11 cellular contexts compared by ENCODE assay signal in genomic region chr17:68461589-68461988, GRCh38. TPM values are rescaled to one million over a fixed set of nuclear protein-coding genes. Genes with fewer than 3 reads are reported as not detected.
DNase-seq lines count a peak whose midpoint lies in the region; ATAC-seq, FAIRE-seq and TF ChIP-seq lines count a peak whose summit lies in the region.
"Had no signal": no experiment of that assay in that cellular context is flagged by ENCODE, and none has a peak within 500 bp of the region (broad histone marks: within the 10 kb centered on the region; RNA-seq: fewer than 3 reads in every experiment).

No MANE protein-coding gene starts in this region.

- TF ChIP-seq CTCF in BE2C (IDR thresholded peaks at IDR 0.05; ENCODE audit: low read depth, low read length): no peak

- no peaks in the 10 kb centered on the region for H3K9me3 Mint-ChIP-seq in T-helper 2 cell treated with Interferon-gamma antibody and Interleukin-4, amounts not matched to agents 5 μg/mL and 100 μg/mL, for 36 hours
- H3K9me3 Mint-ChIP-seq: HFFc6, IgD-negative memory B cell had no signal

- H3K36me3 Mint-ChIP-seq in T-helper 2 cell treated with Interferon-gamma antibody and Interleukin-4, amounts not matched to agents 5 μg/mL and 100 μg/mL, for 36 hours (ENCODE audit: low read depth): no peaks in the 10 kb centered on the region
- H3K36me3 Mint-ChIP-seq: IgD-negative memory B cell had no signal

- FAIRE-seq in GM12892 (lab: Jason Lieb, UNC) (peak; percentile 71), urothelium cell line (lab: Jason Lieb, UNC) (no peak)

- TF ChIP-seq POLR2A in GM12892 (IDR thresholded peaks at IDR 0.05; ENCODE audit: low read depth, low read length): no peak

- no peaks in the 10 kb centered on the region for H3K27me3 Mint-ChIP-seq in T-helper 2 cell treated with Interferon-gamma antibody and Interleukin-4, amounts not matched to agents 5 μg/mL and 100 μg/mL, for 36 hours (ENCODE audit: low read depth)
- H3K27me3 Mint-ChIP-seq: IgD-negative memory B cell had no signal

- H3K27ac ChIP-seq in epithelial cell of prostate: peak overlapping the region; percentile 30

- no peaks in the 10 kb centered on the region for H3K36me3 ChIP-seq in BE2C

- peak overlapping the region; percentile 90 for H3K27ac Mint-ChIP-seq in T-helper 2 cell treated with Interferon-gamma antibody and Interleukin-4, amounts not matched to agents 5 μg/mL and 100 μg/mL, for 36 hours
- H3K27ac Mint-ChIP-seq: HFFc6 had no signal

- no peak overlapping the region for H3K4me3 ChIP-seq in BE2C (ENCODE audit: low read depth, low read length)

- H3K9me3 ChIP-seq in BE2C: no peaks in the 10 kb centered on the region

- H3K27me3 ChIP-seq in BE2C: no peaks in the 10 kb centered on the region

- H3K4me3 Mint-ChIP-seq in T-helper 2 cell treated with Interferon-gamma antibody and Interleukin-4, amounts not matched to agents 5 μg/mL and 100 μg/mL, for 36 hours: peak overlapping the region; percentile 85
- H3K4me3 Mint-ChIP-seq: HFFc6 had no signal

- peaks cover 60% of the 10 kb centered on the region for H3K4me1 Mint-ChIP-seq in T-helper 2 cell treated with Interferon-gamma antibody and Interleukin-4, amounts not matched to agents 5 μg/mL and 100 μg/mL, for 36 hours (ENCODE audit: low read depth)

- DNase-seq in BE2C (peak; percentile 59), GM12892 (ENCODE audit: insufficient read length) (no peak), epithelial cell of prostate (ENCODE audit: low read depth, low spot score) (no peak), urothelium cell line (ENCODE audit: low spot score) (no peak), nucleus accumbens (lab: John Stamatoyannopoulos, UW) (no peak)
- peak; percentile 48 for DNase-seq in T-helper 2 cell treated with Interferon-gamma antibody and Interleukin-4, amounts not matched to agents 5 μg/mL and 100 μg/mL, for 36 hours (ENCODE audit: low spot score)
- DNase-seq: HFFc6, trophoblast cell had no signal

- no peak for ATAC-seq in GM19463 (IDR thresholded peaks at IDR 0.05; ENCODE audit: unreplicated experiment)
- ATAC-seq in HG03457 (IDR thresholded peaks at IDR 0.05; ENCODE audit: unreplicated experiment): no peak

- H3K4me1 ChIP-seq in BE2C: peaks cover 15% of the 10 kb centered on the region

RNA-seq across cellular contexts. Expression of gene WIPI1, which starts 4.3 kb away (rescaled TPM):
- 5.2 TPM for polyA plus RNA-seq in BE2C (2012; ENCODE audit: insufficient read depth, insufficient read length, low read depth)
- 11.4 TPM for polyA plus RNA-seq in GM12892 (2012; ENCODE audit: missing spikeins)

RNA-seq across cellular contexts. Expression of gene PRKAR1A, which starts 50.6 kb away (rescaled TPM):
- 130 TPM for polyA plus RNA-seq in BE2C (2012; ENCODE audit: insufficient read depth, insufficient read length, low read depth)
- 107 TPM for polyA plus RNA-seq in GM12892 (2012; ENCODE audit: missing spikeins)

Comparison
In these comparisons a context has a peak if more than half of its experiments do, and no peak if none do; other contexts are left out.
1. DNase-seq: peak in BE2C (single experiment) and T-helper 2 cell treated with Interferon-gamma antibody and Interleukin-4, amounts not matched to agents 5 μg/mL and 100 μg/mL, for 36 hours (single experiment); none in GM12892 (single experiment), epithelial cell of prostate (single experiment), urothelium cell line (single experiment) and nucleus accumbens (0 of 56).